ENCODE assay signal across 12 cellular contexts in the genomic region with DNA sequence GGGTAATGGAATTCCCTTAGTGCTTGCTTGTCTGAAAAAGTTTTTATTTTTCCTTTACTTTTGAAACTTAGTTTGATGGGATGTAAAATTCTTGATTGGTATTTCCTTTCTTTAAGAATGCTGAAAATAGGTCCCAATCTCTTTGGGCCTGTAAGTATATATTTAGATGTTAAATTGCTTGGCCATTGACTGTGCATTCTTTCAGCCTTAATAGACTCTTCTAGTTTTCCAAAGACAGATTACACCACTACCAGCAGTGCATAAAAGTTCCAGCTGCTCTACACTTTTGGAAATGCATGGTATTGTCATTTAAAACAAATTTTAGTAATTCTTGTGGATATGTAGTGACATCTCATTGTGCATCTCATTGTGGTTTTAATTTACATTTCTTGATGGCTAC.
"Had no signal": no experiment of that assay in that cellular context is flagged by ENCODE, and none has a peak within 500 bp of the region (broad histone marks: within the 10 kb centered on the region; RNA-seq: fewer than 3 reads in every experiment).

No MANE protein-coding gene starts in this region.

- H3K4me1 ChIP-seq: lower lobe of right lung, right atrium auricular region had no signal

- H3K9me3 Mint-ChIP-seq: activated CD4-positive, alpha-beta memory T cell treated with anti-CD3 and anti-CD28 coated beads for 36 hours had no signal

- H3K27me3 ChIP-seq: right atrium auricular region, tibial artery had no signal

- H3K36me3 ChIP-seq: lower lobe of right lung, right atrium auricular region, tibial artery had no signal

- H3K27ac ChIP-seq: coronary artery, lower lobe of right lung, right atrium auricular region, tibial artery had no signal

- H3K4me3 Mint-ChIP-seq: activated CD4-positive, alpha-beta memory T cell treated with anti-CD3 and anti-CD28 coated beads for 36 hours; naive B cell had no signal

- DNase-seq: activated CD4-positive, alpha-beta memory T cell treated with anti-CD3 and anti-CD28 coated beads for 36 hours; activated CD4-positive, CD25-positive, alpha-beta regulatory T cell treated with anti-CD3 and anti-CD28 coated beads, Interleukin-2, amount 50 U/mL, for 72 hours; caudate nucleus; effector memory CD4-positive, alpha-beta T cell; left cardiac atrium; lower lobe of right lung; naive B cell; posterior cingulate gyrus; small intestine; tibial artery had no signal

- H3K27ac Mint-ChIP-seq: activated CD4-positive, alpha-beta memory T cell treated with anti-CD3 and anti-CD28 coated beads for 36 hours; naive B cell had no signal

- H3K36me3 Mint-ChIP-seq: activated CD4-positive, alpha-beta memory T cell treated with anti-CD3 and anti-CD28 coated beads for 36 hours; naive B cell had no signal

- H3K4me1 Mint-ChIP-seq: naive B cell had no signal

- H3K9me3 ChIP-seq: lower lobe of right lung, right atrium auricular region had no signal

- ATAC-seq: left cardiac atrium, lower lobe of right lung had no signal

- H3K4me3 ChIP-seq: coronary artery, lower lobe of right lung, right atrium auricular region, tibial artery had no signal
